ENCODE assay signal across 8 cellular contexts in genomic region chr16:8127096-8127495, GRCh38.
"Had no signal": no experiment of that assay in that cellular context is flagged by ENCODE, and none has a peak within 500 bp of the region (broad histone marks: within the 10 kb centered on the region; RNA-seq: fewer than 3 reads in every experiment).

No MANE protein-coding gene starts in this region.

- H3K4me3 ChIP-seq: GM23248 had no signal

- H3K27ac Mint-ChIP-seq: H9, IgD-negative memory B cell had no signal

- H3K27me3 Mint-ChIP-seq: IgD-negative memory B cell had no signal

- H2AFZ ChIP-seq: GM23248 had no signal

- FAIRE-seq: H54, HepG2 had no signal

- H3K4me1 Mint-ChIP-seq: IgD-negative memory B cell had no signal

- H3K27ac ChIP-seq: GM23248, HL-60 had no signal

- ATAC-seq: HepG2 had no signal

- H3K9ac ChIP-seq: GM23248 had no signal

- H3K36me3 Mint-ChIP-seq: IgD-negative memory B cell had no signal

- DNase-seq: GM23248, GOT3, H9, HCEC 1CT had no signal

- H3K4me3 Mint-ChIP-seq: H9, IgD-negative memory B cell had no signal
